Comparison of ENCODE assay signal across 1 cellular context in the genomic region with DNA sequence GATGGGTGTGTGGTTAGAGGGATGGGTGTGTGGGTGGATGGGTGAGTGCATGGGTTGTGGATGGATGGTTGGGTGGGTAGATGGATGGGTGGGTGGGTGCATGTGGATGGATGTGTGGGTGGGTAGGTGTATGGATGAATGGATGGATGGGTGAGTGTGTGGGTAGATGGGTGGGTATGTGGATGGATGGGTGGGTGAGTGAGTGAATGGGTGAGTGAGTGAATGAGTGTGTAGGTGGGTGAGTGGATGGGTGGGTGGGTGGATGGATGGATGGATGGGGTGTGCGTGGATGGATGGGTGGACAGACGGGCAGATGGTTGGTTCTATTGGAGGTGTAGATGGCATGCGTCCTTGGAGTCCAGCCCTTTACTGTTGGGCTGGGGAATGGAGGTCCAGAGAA.
A peak's percentile ranks its signal among the peaks of the same experiment; 100 is the strongest.
TF ChIP-seq lines count a peak whose summit lies in the region.

No MANE protein-coding gene starts in this region.

TF ChIP-seq in K562, 482 proteins besides CTCF, POLR2A, EP300 and RAD21:
- TF ChIP-seq CXXC5 (CRISPR knock-in tag; IDR thresholded peaks at IDR 0.05) (no peak), CREBBP (IDR thresholded peaks at IDR 0.05; ENCODE audit: low read depth, low read length) (peak; percentile 44), CBFB (CRISPR knock-in tag; IDR thresholded peaks at IDR 0.05) (no peak), ZNF589 (CRISPR knock-in tag; IDR thresholded peaks at IDR 0.05; ENCODE audit: low read depth) (no peak)
- TF ChIP-seq, protein P1, sequence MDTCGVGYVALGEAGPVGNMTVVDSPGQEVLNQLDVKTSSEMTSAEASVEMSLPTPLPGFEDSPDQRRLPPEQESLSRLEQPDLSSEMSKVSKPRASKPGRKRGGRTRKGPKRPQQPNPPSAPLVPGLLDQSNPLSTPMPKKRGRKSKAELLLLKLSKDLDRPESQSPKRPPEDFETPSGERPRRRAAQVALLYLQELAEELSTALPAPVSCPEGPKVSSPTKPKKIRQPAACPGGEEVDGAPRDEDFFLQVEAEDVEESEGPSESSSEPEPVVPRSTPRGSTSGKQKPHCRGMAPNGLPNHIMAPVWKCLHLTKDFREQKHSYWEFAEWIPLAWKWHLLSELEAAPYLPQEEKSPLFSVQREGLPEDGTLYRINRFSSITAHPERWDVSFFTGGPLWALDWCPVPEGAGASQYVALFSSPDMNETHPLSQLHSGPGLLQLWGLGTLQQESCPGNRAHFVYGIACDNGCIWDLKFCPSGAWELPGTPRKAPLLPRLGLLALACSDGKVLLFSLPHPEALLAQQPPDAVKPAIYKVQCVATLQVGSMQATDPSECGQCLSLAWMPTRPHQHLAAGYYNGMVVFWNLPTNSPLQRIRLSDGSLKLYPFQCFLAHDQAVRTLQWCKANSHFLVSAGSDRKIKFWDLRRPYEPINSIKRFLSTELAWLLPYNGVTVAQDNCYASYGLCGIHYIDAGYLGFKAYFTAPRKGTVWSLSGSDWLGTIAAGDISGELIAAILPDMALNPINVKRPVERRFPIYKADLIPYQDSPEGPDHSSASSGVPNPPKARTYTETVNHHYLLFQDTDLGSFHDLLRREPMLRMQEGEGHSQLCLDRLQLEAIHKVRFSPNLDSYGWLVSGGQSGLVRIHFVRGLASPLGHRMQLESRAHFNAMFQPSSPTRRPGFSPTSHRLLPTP (IDR thresholded peaks at IDR 0.05; ENCODE audit: borderline replicate concordance, extremely low read depth, insufficient read length) = no peak
